Comparison of ENCODE assay signal across 1 cellular context in the genomic region with DNA sequence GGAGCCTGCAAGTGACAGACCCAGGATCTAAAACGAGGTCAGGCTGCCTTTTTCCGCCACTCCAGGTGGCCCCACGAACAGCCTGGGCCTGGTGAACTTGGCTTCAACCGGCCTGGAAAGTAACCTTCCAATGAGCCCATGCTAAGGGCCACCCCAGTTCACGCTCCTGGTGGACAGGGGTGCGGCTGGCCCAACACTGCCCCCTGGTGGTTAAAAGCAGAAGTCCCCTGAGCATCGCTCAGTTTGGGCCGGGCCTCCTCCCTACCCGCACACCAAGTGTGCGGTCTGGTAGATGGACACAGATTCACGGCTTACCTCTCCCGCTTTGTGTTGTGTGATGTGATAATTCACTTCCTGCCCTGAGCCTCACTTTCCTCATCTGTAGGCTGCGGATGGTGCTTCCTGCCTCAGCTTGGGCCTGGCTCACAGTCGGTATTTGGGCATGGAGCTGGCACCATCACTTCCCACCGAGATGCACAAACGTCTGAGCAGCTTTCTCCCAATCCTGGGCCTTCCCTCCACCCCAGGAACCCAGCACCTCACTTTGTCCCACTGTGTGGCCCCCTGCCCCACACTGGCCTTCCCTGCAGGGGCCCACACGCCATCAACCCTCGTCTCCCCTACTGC.
TF ChIP-seq lines count a peak whose summit lies in the region.

No MANE protein-coding gene starts in this region.

TF ChIP-seq in IMR-90, 13 proteins besides CTCF, POLR2A, EP300 and RAD21 (continued from another document):
- TF ChIP-seq CEBPB (IDR thresholded peaks at IDR 0.05; ENCODE audit: low read depth, low read length) (no peak), BHLHE40 (IDR thresholded peaks at IDR 0.05; ENCODE audit: low read depth, low read length) (no peak), MXI1 (IDR thresholded peaks at IDR 0.05; ENCODE audit: borderline replicate concordance, low read depth, low read length) (no peak)
- TF ChIP-seq, protein P1, sequence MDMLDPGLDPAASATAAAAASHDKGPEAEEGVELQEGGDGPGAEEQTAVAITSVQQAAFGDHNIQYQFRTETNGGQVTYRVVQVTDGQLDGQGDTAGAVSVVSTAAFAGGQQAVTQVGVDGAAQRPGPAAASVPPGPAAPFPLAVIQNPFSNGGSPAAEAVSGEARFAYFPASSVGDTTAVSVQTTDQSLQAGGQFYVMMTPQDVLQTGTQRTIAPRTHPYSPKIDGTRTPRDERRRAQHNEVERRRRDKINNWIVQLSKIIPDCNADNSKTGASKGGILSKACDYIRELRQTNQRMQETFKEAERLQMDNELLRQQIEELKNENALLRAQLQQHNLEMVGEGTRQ (IDR thresholded peaks at IDR 0.05; ENCODE audit: low read depth, low read length), result no peak
